ENCODE assay signal across 26 cellular contexts in the genomic region with DNA sequence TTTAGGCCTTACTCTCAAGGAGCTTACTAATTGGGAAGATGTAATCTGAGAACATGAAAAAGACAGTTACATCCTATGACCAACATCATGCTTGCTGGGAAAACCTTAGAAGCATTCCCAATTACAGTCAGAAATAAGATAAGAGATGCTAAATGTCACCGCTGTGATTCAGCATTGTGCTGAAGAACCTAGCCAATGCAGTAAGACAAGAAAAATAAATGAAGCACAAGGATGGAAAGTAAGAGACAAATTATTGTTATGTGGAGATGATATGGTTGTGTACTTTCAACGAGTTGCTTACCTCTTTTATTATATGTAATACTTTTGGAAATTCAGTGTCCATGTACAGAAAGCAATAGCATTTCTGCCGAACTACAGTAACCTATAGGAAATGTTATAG.
"Had no signal": no experiment of that assay in that cellular context is flagged by ENCODE, and none has a peak within 500 bp of the region (broad histone marks: within the 10 kb centered on the region; RNA-seq: fewer than 3 reads in every experiment).

No MANE protein-coding gene starts in this region.

- H3K4me1 Mint-ChIP-seq: mesothelial cell of epicardium had no signal

- H3K4me3 ChIP-seq: ascending aorta, cardiac muscle cell, coronary artery, dorsolateral prefrontal cortex, left lung, ovary, right lobe of liver, suprapubic skin, tibial artery, upper lobe of right lung had no signal

- DNase-seq: activated CD4-positive, alpha-beta T cell treated with anti-CD3 and anti-CD28 coated beads, Interleukin-2, amount 50 U/mL, for 1 hour; activated CD4-positive, CD25-positive, alpha-beta regulatory T cell treated with anti-CD3 and anti-CD28 coated beads, Interleukin-2, amount 50 U/mL, for 72 hours; activated effector memory CD4-positive, alpha-beta T cell treated with anti-CD3 and anti-CD28 coated beads, Interleukin-2, amount 50 U/mL, for 16 hours; activated naive CD4-positive, alpha-beta T cell treated with anti-CD3 and anti-CD28 coated beads, Interleukin-2, amount 50 U/mL, for 16 hours; activated T-cell treated with anti-CD3 and anti-CD28 coated beads for 4 hours; cerebellar nuclear complex; dorsolateral prefrontal cortex; effector memory CD4-positive, alpha-beta T cell; left lung; mammary epithelial cell; naive B cell; ovary; right lobe of liver; stimulated activated CD4-positive, alpha-beta T cell treated with anti-CD3 and anti-CD28 coated beads, Interleukin-4, amount 100 ng/mL, for 1 hour; SW 1271; T-helper 2 cell; tibial artery; upper lobe of right lung had no signal

- H3K4me3 Mint-ChIP-seq: activated T-helper 1 cell treated with anti-CD3 and anti-CD28 coated beads, Interleukin-12 subunit alpha, Interleukin-12 subunit beta, Interleukin-2, Interleukin-4 antibody, amounts not matched to agents 30 ng/mL and 10 ng/mL and 1 ng/mL, durations not matched to agents 14 hours and 24 hours and 36 hours; brain; mesothelial cell of epicardium; naive B cell had no signal

- H3K27ac Mint-ChIP-seq: mesothelial cell of epicardium, naive B cell, progenitor cell of endocrine pancreas had no signal

- H3K36me3 Mint-ChIP-seq: brain, naive B cell had no signal

- H3K4me1 ChIP-seq: right lobe of liver, tibial artery, upper lobe of right lung had no signal

- H3K27ac ChIP-seq: cardiac muscle cell, left lung, ovary, right lobe of liver, suprapubic skin, tibial artery, upper lobe of right lung had no signal

- H3K27me3 ChIP-seq: ascending aorta, cardiac muscle cell, dorsolateral prefrontal cortex, left lung, ovary, right lobe of liver, suprapubic skin, tibial artery, upper lobe of right lung had no signal

- H3K9me3 ChIP-seq: ascending aorta, ovary, right lobe of liver, suprapubic skin, tibial artery, upper lobe of right lung had no signal

- ATAC-seq: left lung, right lobe of liver, upper lobe of right lung had no signal

- H3K27me3 Mint-ChIP-seq: progenitor cell of endocrine pancreas had no signal

- H3K36me3 ChIP-seq: ascending aorta, cardiac muscle cell, left lung, ovary, right lobe of liver, suprapubic skin, tibial artery, upper lobe of right lung had no signal
